In genomic region chr16:22162658-22163009, GRCh38 we compare ENCODE assay signal across 2 cellular contexts.
TF ChIP-seq lines count a peak whose summit lies in the region.

No MANE protein-coding gene starts in this region.

TF ChIP-seq in H1, 55 proteins besides CTCF, POLR2A, EP300 and RAD21:
- TF ChIP-seq BCL11A (IDR thresholded peaks at IDR 0.05; ENCODE audit: low read depth in 2 of 2, low read length in 2 of 2) (no peak), HDAC2 (IDR thresholded peaks at IDR 0.05; ENCODE audit: borderline replicate concordance in 1 of 2, low read depth in 2 of 2, low read length in 2 of 2) (peak in 1 of 2 experiments; percentile 78; a peak in 1 of 4 replicates), KDM1A (IDR thresholded peaks at IDR 0.05; ENCODE audit: borderline replicate concordance, low read length) (peak; percentile 93)

TF ChIP-seq in neural cell, 6 proteins besides CTCF, POLR2A, EP300 and RAD21:
- TF ChIP-seq MXI1 (conservative IDR thresholded peaks at IDR 0.05; ENCODE audit: poor library complexity, severe bottlenecking), result no peak
- TF ChIP-seq POLR2AphosphoS5 (IDR thresholded peaks at IDR 0.05), result no peak
- no peak for TF ChIP-seq TAF1 (IDR thresholded peaks at IDR 0.05; ENCODE audit: low read depth)
- TF ChIP-seq REST (IDR thresholded peaks at IDR 0.05; ENCODE audit: borderline replicate concordance), result no peak
- TF ChIP-seq EZH2 (IDR thresholded peaks at IDR 0.05; ENCODE audit: borderline replicate concordance, insufficient read depth, low read length, poor library complexity, severe bottlenecking), result no peak
- no peak for TF ChIP-seq SMC3 (conservative IDR thresholded peaks at IDR 0.05; ENCODE audit: poor library complexity)
